ENCODE assay signal across 1 cellular context in genomic region chr2:164538250-164538866, GRCh38.
TF ChIP-seq lines count a peak whose summit lies in the region.

No MANE protein-coding gene starts in this region.

TF ChIP-seq in GM23338, 12 proteins besides CTCF, POLR2A, EP300 and RAD21 (continued from another document):
- TF ChIP-seq ZNF462 (CRISPR knock-in tag; IDR thresholded peaks at IDR 0.05) (no peak), STAT1 (IDR thresholded peaks at IDR 0.05; ENCODE audit: unreplicated experiment) (no peak), REST (IDR thresholded peaks at IDR 0.05; ENCODE audit: unreplicated experiment) (no peak), EZH2phosphoT487 (IDR thresholded peaks at IDR 0.05; ENCODE audit: unreplicated experiment) (no peak), JUNB (IDR thresholded peaks at IDR 0.05; ENCODE audit: unreplicated experiment) (no peak)
